Comparison of ENCODE assay signal across 1 cellular context in genomic region chr5:56816546-56817081, GRCh38.
TF ChIP-seq lines count a peak whose summit lies in the region.

No MANE protein-coding gene starts in this region.

TF ChIP-seq in HEK293, 187 proteins besides CTCF, POLR2A, EP300 and RAD21 (continued from another document):
- TF ChIP-seq ZNF148 (tag by site-specific recombination; IDR thresholded peaks at IDR 0.05; ENCODE audit: borderline replicate concordance) (no peak), ZNF596 (tag by site-specific recombination; IDR thresholded peaks at IDR 0.05) (no peak), ZNF692 (tag by site-specific recombination; IDR thresholded peaks at IDR 0.05) (no peak), ZFHX2 (tag by site-specific recombination; conservative IDR thresholded peaks at IDR 0.05) (no peak), ZBTB20 (tag by site-specific recombination; IDR thresholded peaks at IDR 0.05) (peak; percentile 89), TRIM28 (IDR thresholded peaks at IDR 0.05; ENCODE audit: borderline replicate concordance, low read length) (no peak), ZNF843 (tag by site-specific recombination; IDR thresholded peaks at IDR 0.05) (peak; percentile 41; the same call in 1 of the 2 replicates), ZNF513 (tag by site-specific recombination; IDR thresholded peaks at IDR 0.05) (no peak), KLF8 (tag by site-specific recombination; IDR thresholded peaks at IDR 0.05) (no peak; the same call in 1 of the 2 replicates), ZFP37 (tag by site-specific recombination; IDR thresholded peaks at IDR 0.05) (no peak), ZNF626 (tag by site-specific recombination; IDR thresholded peaks at IDR 0.05) (no peak), ZNF621 (tag by site-specific recombination; IDR thresholded peaks at IDR 0.05) (no peak), ZNF514 (tag by site-specific recombination; IDR thresholded peaks at IDR 0.05) (no peak), KLF10 (tag by site-specific recombination; IDR thresholded peaks at IDR 0.05) (no peak), ZNF529 (tag by site-specific recombination; IDR thresholded peaks at IDR 0.05; ENCODE audit: insufficient replicate concordance) (no peak), ZFP41 (tag by site-specific recombination; IDR thresholded peaks at IDR 0.05; ENCODE audit: borderline replicate concordance) (no peak), GFI1B (tag by site-specific recombination; IDR thresholded peaks at IDR 0.05) (no peak), MYNN (tag by site-specific recombination; IDR thresholded peaks at IDR 0.05; ENCODE audit: borderline replicate concordance) (no peak), HOXC10 (CRISPR knock-in tag; IDR thresholded peaks at IDR 0.05) (no peak), GLI2 (tag by site-specific recombination; IDR thresholded peaks at IDR 0.05; ENCODE audit: borderline replicate concordance, low read depth) (no peak), ZBTB8A (tag by site-specific recombination; IDR thresholded peaks at IDR 0.05) (peak; percentile 94), ZBTB6 (tag by site-specific recombination; IDR thresholded peaks at IDR 0.05) (no peak), ZNF488 (tag by site-specific recombination; IDR thresholded peaks at IDR 0.05) (no peak), OVOL3 (tag by site-specific recombination; IDR thresholded peaks at IDR 0.05) (no peak), ZBTB7A (tag by site-specific recombination; IDR thresholded peaks at IDR 0.05; ENCODE audit: low read depth) (no peak), ZNF394 (tag by site-specific recombination; IDR thresholded peaks at IDR 0.05; ENCODE audit: borderline replicate concordance) (0 out of 2 replicates have a peak, but pooled peaks have one; percentile 24), KLF17 (tag by site-specific recombination; IDR thresholded peaks at IDR 0.05) (no peak), ZNF174 (tag by site-specific recombination; IDR thresholded peaks at IDR 0.05) (no peak), ZNF404 (tag by site-specific recombination; IDR thresholded peaks at IDR 0.05) (no peak), ZNF677 (tag by site-specific recombination; IDR thresholded peaks at IDR 0.05) (no peak), ZNF510 (tag by site-specific recombination; IDR thresholded peaks at IDR 0.05; ENCODE audit: insufficient replicate concordance) (no peak), MZF1 (tag by site-specific recombination; IDR thresholded peaks at IDR 0.05; ENCODE audit: borderline replicate concordance) (peak; percentile 50; the same call in 1 of the 2 replicates), ZNF140 (tag by site-specific recombination; IDR thresholded peaks at IDR 0.05) (no peak), RBAK (tag by site-specific recombination; IDR thresholded peaks at IDR 0.05) (no peak), ZNF433 (tag by site-specific recombination; IDR thresholded peaks at IDR 0.05; ENCODE audit: low read depth) (no peak)
